Comparison of ENCODE assay signal across 8 cellular contexts in genomic region chr6:109482913-109483743, GRCh38. TPM values are rescaled to one million over a fixed set of nuclear protein-coding genes. Genes with fewer than 3 reads are reported as not detected.
DNase-seq lines count a peak whose midpoint lies in the region; ATAC-seq, FAIRE-seq and TF ChIP-seq lines count a peak whose summit lies in the region.

Gene ZBTB24, minus strand, starts transcription at chr6:109483219. Its CDS starts 1,193 bp downstream, at chr6:109482026.

- H3K4me3 ChIP-seq in parathyroid adenoma (ENCODE audit: low read depth, low read length) (peak within 1 kb of the TSS; percentile 86), tibial artery (peak within 1 kb of the TSS; percentile 99)

- H3K27me3 Mint-ChIP-seq in activated naive CD8-positive, alpha-beta T cell treated with anti-CD3 and anti-CD28 coated beads, Interleukin-2, amount 10 ng/mL, durations not matched to agents 7 days and 5 days = peaks cover 8% of the 10 kb centered on the region

- ATAC-seq in HG02678 (IDR thresholded peaks at IDR 0.05; ENCODE audit: unreplicated experiment) (peak; percentile 92), Right ventricle myocardium superior (ENCODE audit: poor library complexity) (peak; percentile 98)
- peak; percentile 84 for ATAC-seq in activated naive CD8-positive, alpha-beta T cell treated with anti-CD3 and anti-CD28 coated beads, Interleukin-2, amount 10 ng/mL, durations not matched to agents 7 days and 5 days (ENCODE audit: low read depth)

- H3K27me3 ChIP-seq in parathyroid adenoma (ENCODE audit: control insufficient read depth, insufficient read depth, low read length) (no peaks in the 10 kb centered on the region), tibial artery (no peaks in the 10 kb centered on the region)

- H3K79me2 ChIP-seq in parathyroid adenoma = peaks cover 25% of the 10 kb centered on the region

- H3K9me3 ChIP-seq in parathyroid adenoma (ENCODE audit: control insufficient read depth, low read length) (no peaks in the 10 kb centered on the region), tibial artery (no peaks in the 10 kb centered on the region)

- H3K4me1 Mint-ChIP-seq in activated naive CD8-positive, alpha-beta T cell treated with anti-CD3 and anti-CD28 coated beads, Interleukin-2, amount 10 ng/mL, durations not matched to agents 7 days and 5 days = peaks cover 40% of the 10 kb centered on the region

- peak within 1 kb of the TSS; percentile 86 for H2AFZ ChIP-seq in parathyroid adenoma

- peak within 1 kb of the TSS; percentile 89 for H3K27ac Mint-ChIP-seq in activated naive CD8-positive, alpha-beta T cell treated with anti-CD3 and anti-CD28 coated beads, Interleukin-2, amount 10 ng/mL, durations not matched to agents 7 days and 5 days

- peak within 1 kb of the TSS; percentile 68 for H3K4me2 ChIP-seq in parathyroid adenoma (ENCODE audit: low read length)

- peaks cover 21% of the 10 kb centered on the region for H3K4me1 ChIP-seq in parathyroid adenoma
- peaks cover 0 to 51% (median 31%) of the 10 kb centered on the region in 4 donors for H3K4me1 ChIP-seq in tibial artery

- TF ChIP-seq POLR2A in GM12891 (IDR thresholded peaks at IDR 0.05; ENCODE audit: low read depth, low read length) = 0 out of 2 replicates have a peak, but pooled peaks have one; percentile 49

- peak within 1 kb of the TSS; percentile 93 for H3K4me3 Mint-ChIP-seq in activated naive CD8-positive, alpha-beta T cell treated with anti-CD3 and anti-CD28 coated beads, Interleukin-2, amount 10 ng/mL, durations not matched to agents 7 days and 5 days

- DNase-seq in GM12891 (ENCODE audit: insufficient read length, low spot score) (peak; percentile 87), NCI-H1105 treated with DMSO at 0.1 percent for 48 hours (lab: John Stamatoyannopoulos, UW) (peak; percentile 83), SW 1271 (lab: John Stamatoyannopoulos, UW) (peak; percentile 65 to 90), Right ventricle myocardium superior (peak; percentile 95), tibial artery (peak; percentile 86 to 95)
- peak; percentile 94 for DNase-seq in activated naive CD8-positive, alpha-beta T cell treated with anti-CD3 and anti-CD28 coated beads, Interleukin-2, amount 10 ng/mL, durations not matched to agents 7 days and 5 days

- no peaks in the 10 kb centered on the region for H3K36me3 ChIP-seq in parathyroid adenoma (ENCODE audit: control insufficient read depth, insufficient read depth, low read length)
- peaks cover 0 to 3% (median 0%) of the 10 kb centered on the region in 3 donors for H3K36me3 ChIP-seq in tibial artery

- intact Hi-C loops in Right ventricle myocardium superior (cut with DNase I) (no loop called here), tibial artery (cut with DNase I; ENCODE audit: low total_unique reads) (loop anchor here (2.0 kb wide), 2 partner anchors 28 to 100 kb away; partner anchors contain the start of genes CD164 and MICAL1)

- peak; percentile 79 for FAIRE-seq in GM12891 (lab: Jason Lieb, UNC)

- TF ChIP-seq CTCF in parathyroid adenoma (IDR thresholded peaks at IDR 0.05) (no peak), tibial artery (IDR thresholded peaks at IDR 0.05) (no peak)

- H3K27ac ChIP-seq in parathyroid adenoma = peak within 1 kb of the TSS; percentile 58
- peak within 1 kb of the TSS; percentile 89 to 92 for H3K27ac ChIP-seq in tibial artery

- peak within 1 kb of the TSS; percentile 55 for H3K9ac ChIP-seq in parathyroid adenoma

- H3K9me3 Mint-ChIP-seq in activated naive CD8-positive, alpha-beta T cell treated with anti-CD3 and anti-CD28 coated beads, Interleukin-2, amount 10 ng/mL, durations not matched to agents 7 days and 5 days = peaks cover 3% of the 10 kb centered on the region

- POLR2A ChIA-PET in activated naive CD8-positive, alpha-beta T cell treated with anti-CD3 and anti-CD28 coated beads, Interleukin-2, amount 10 ng/mL, durations not matched to agents 7 days and 5 days (lab: Charles Lee) = interaction anchor here (0.7 to 6.4 kb wide), 12 partner anchors 8 to 475 kb away, joined by 3 to 92 read pairs (median 5); partner anchors contain the start of genes CD164, MICAL1, PPIL6 and SMPD2

- H3K36me3 Mint-ChIP-seq in activated naive CD8-positive, alpha-beta T cell treated with anti-CD3 and anti-CD28 coated beads, Interleukin-2, amount 10 ng/mL, durations not matched to agents 7 days and 5 days = peaks cover 28% of the 10 kb centered on the region

TF ChIP-seq in GM12891, 5 proteins besides CTCF, POLR2A, EP300 and RAD21:
- no peak; the same call in 1 of the 2 replicates for TF ChIP-seq POLR2AphosphoS5 (IDR thresholded peaks at IDR 0.05; ENCODE audit: low read depth, low read length)
- TF ChIP-seq TAF1 (IDR thresholded peaks at IDR 0.05; ENCODE audit: low read depth, low read length) = peak; percentile 42; the same call in 1 of the 2 replicates

RNA-seq across cellular contexts. Expression of gene ZBTB24, which starts in this region (rescaled TPM):
- 5.2 TPM for polyA plus RNA-seq in GM12891 (2012; ENCODE audit: low read depth, missing spikeins)
- 10 to 100 TPM; 19.7 to 20.0 TPM for total RNA-seq in activated naive CD8-positive, alpha-beta T cell treated with anti-CD3 and anti-CD28 coated beads, Interleukin-2, amount 10 ng/mL, durations not matched to agents 7 days and 5 days
- 2.4 TPM for total RNA-seq in Right ventricle myocardium superior

Comparison
In these comparisons a context has a peak if more than half of its experiments do, and no peak if none do; other contexts are left out.
1. Peak in every context shown above with its lines: DNase-seq, ATAC-seq, H3K4me3 ChIP-seq and H3K27ac ChIP-seq.